Comparison of ENCODE assay signal across 8 cellular contexts in the genomic region with DNA sequence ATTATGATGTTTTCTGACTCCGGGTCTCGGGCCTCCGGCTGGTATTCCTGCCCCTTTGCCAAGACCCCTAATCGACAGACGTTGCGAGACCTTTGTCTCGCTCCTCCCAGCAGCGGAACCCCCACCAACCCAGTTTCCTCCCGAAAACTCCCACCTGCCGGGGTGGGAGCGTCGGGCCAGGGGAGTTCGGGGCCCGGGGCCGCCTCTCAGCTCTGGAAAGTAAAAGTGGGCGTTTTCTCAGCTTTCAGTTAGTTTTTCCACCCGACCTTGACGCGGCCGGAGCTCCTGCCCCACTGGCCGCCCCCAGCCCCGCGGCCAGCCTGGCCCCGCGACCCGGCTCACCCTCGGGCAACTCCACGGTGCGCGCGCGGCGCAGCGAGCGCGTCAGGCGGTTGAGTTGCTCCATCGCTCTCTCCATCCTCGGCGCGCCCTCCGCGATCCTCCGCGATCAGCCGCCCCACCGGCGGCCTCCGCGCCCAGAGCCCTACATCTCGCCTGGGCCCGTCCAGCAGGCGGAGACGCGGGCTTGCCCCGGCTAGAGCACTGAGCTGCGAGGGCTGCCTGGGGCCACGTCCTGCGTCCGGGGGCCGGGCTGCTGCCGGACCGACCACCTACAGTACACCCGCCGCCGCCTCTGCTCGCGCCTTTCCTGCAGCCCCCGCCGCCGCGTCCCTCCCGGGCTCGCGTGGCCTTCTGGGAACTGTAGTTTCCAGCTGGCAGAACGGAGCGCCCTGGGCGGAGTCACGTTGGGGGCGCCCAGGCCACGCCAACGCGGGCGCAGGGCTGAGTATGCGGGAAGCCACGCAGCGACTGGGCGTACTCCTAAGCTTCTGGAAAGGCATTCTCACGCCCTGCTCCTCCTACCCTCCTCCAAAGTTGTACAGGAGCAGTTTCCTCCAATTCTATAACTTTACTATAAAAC. TPM values are rescaled to one million over a fixed set of nuclear protein-coding genes. Genes with fewer than 3 reads are reported as not detected.
DNase-seq lines count a peak whose midpoint lies in the region; ATAC-seq and TF ChIP-seq lines count a peak whose summit lies in the region.

A gene with protein sequence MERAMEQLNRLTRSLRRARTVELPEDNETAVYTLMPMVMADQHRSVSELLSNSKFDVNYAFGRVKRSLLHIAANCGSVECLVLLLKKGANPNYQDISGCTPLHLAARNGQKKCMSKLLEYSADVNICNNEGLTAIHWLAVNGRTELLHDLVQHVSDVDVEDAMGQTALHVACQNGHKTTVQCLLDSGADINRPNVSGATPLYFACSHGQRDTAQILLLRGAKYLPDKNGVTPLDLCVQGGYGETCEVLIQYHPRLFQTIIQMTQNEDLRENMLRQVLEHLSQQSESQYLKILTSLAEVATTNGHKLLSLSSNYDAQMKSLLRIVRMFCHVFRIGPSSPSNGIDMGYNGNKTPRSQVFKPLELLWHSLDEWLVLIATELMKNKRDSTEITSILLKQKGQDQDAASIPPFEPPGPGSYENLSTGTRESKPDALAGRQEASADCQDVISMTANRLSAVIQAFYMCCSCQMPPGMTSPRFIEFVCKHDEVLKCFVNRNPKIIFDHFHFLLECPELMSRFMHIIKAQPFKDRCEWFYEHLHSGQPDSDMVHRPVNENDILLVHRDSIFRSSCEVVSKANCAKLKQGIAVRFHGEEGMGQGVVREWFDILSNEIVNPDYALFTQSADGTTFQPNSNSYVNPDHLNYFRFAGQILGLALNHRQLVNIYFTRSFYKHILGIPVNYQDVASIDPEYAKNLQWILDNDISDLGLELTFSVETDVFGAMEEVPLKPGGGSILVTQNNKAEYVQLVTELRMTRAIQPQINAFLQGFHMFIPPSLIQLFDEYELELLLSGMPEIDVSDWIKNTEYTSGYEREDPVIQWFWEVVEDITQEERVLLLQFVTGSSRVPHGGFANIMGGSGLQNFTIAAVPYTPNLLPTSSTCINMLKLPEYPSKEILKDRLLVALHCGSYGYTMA (minus strand): TSS at position 695 of the 922 bp plus-strand sequence. CDS start 277 bp downstream, at position 418.

- DNase-seq in NCI-H1417 (lab: John Stamatoyannopoulos, UW) (peak; percentile 88 to 95 (median 94)), T follicular helper cell (ENCODE audit: low read depth) (peak; percentile 83), adrenal gland (peak; percentile 87 to 93 (median 91)), left ventricle myocardium inferior (peak; percentile 90), prostate gland (ENCODE audit: low spot score) (peak; percentile 84)

- 1% methylated on average over 23 to 89 of the region's 89 CpGs for WGBS in adrenal gland, 4 donors
- under 1% methylated on average over 83 of the region's 89 CpGs for WGBS in prostate gland
- WGBS in urinary bladder, result under 1% methylated on average over 89 of the region's 89 CpGs

- peak within 1 kb of the TSS; percentile 74 for H3K4me3 ChIP-seq in GM12875 (ENCODE audit: low read depth, low read length)
- peak within 1 kb of the TSS; percentile 33 to 81 (median 78) for H3K4me3 ChIP-seq in adrenal gland
- H3K4me3 ChIP-seq in left ventricle myocardium inferior, result peak within 1 kb of the TSS; percentile 93
- peak within 1 kb of the TSS; percentile 69 to 96 for H3K4me3 ChIP-seq in prostate gland
- peak within 1 kb of the TSS; percentile 77 for H3K4me3 ChIP-seq in urinary bladder (ENCODE audit: low read depth, low read length)

- H3K27ac ChIP-seq in adrenal gland (peak within 1 kb of the TSS in 4 of 5 donors; percentile 35 to 76 (median 63)), left ventricle myocardium inferior (replicated peaks) (peak within 1 kb of the TSS; percentile 86), prostate gland (peak within 1 kb of the TSS; percentile 69 to 78), urinary bladder (ENCODE audit: low read depth) (peak within 1 kb of the TSS; percentile 51)

- H3K36me3 ChIP-seq in adrenal gland (replicated peaks in 1 of 2), result no peaks in the 10 kb centered on the region
- no peaks in the 10 kb centered on the region for H3K36me3 ChIP-seq in left ventricle myocardium inferior
- no peaks in the 10 kb centered on the region for H3K36me3 ChIP-seq in prostate gland
- no peaks in the 10 kb centered on the region for H3K36me3 ChIP-seq in urinary bladder (ENCODE audit: insufficient read depth)

- H3K27me3 ChIP-seq in adrenal gland (no peaks in the 10 kb centered on the region), left ventricle myocardium inferior (ENCODE audit: low read depth) (peaks cover 8% of the 10 kb centered on the region), prostate gland (replicated peaks; ENCODE audit: insufficient read depth) (no peaks in the 10 kb centered on the region)

- TF ChIP-seq POLR2A in adrenal gland (IDR thresholded peaks at IDR 0.05) (peak in 1 of 2 donors; percentile 49), prostate gland (IDR thresholded peaks at IDR 0.05) (peak; percentile 56)

- H3K4me1 ChIP-seq in adrenal gland (replicated peaks in 1 of 2), result peaks cover 5 to 8% of the 10 kb centered on the region in 2 donors
- peaks cover 15% of the 10 kb centered on the region for H3K4me1 ChIP-seq in left ventricle myocardium inferior
- no peaks in the 10 kb centered on the region for H3K4me1 ChIP-seq in prostate gland (replicated peaks)
- no peaks in the 10 kb centered on the region for H3K4me1 ChIP-seq in urinary bladder (ENCODE audit: insufficient read depth)

- no peak for TF ChIP-seq CTCF in GM12875 (IDR thresholded peaks at IDR 0.05; ENCODE audit: borderline replicate concordance, insufficient read depth, low read depth, low read length)
- peak in 2 of 6 experiments; percentile 16 to 46 for TF ChIP-seq CTCF in adrenal gland (IDR thresholded peaks at IDR 0.05)
- TF ChIP-seq CTCF in left ventricle myocardium inferior (IDR thresholded peaks at IDR 0.05; ENCODE audit: borderline replicate concordance), result peak; percentile 56
- peak in 1 of 4 experiments; percentile 7 for TF ChIP-seq CTCF in prostate gland (IDR thresholded peaks at IDR 0.05)

- H3K9me3 ChIP-seq in adrenal gland (replicated peaks in 1 of 3) (no peaks in the 10 kb centered on the region), left ventricle myocardium inferior (replicated peaks) (no peaks in the 10 kb centered on the region), prostate gland (no peaks in the 10 kb centered on the region)

- intact Hi-C loops in adrenal gland (cut with DNase I) (no loop called here), left ventricle myocardium inferior (cut with micrococcal nuclease) (no loop called here), prostate gland (cut with DNase I) (no loop called here)

- ATAC-seq in HG02763 (IDR thresholded peaks at IDR 0.05; ENCODE audit: unreplicated experiment), result peak; percentile 99

RNA-seq across cellular contexts. Expression of the gene that starts here (rescaled TPM):
- total RNA-seq in adrenal gland (10 to 100 TPM in 6 of 8 donors, 1 to 10 TPM in 2; 8.5 to 13.8 (median 12.1) TPM), left ventricle myocardium inferior (5.9 TPM), prostate gland (10 to 100 TPM; 11.7 to 19.3 TPM), urinary bladder (39.8 TPM)
- polyA plus RNA-seq in adrenal gland (1 to 10 TPM; 5.6 to 8.0 (median 5.9) TPM), urinary bladder (11.4 TPM)

Comparison
In these comparisons a context has a peak if more than half of its experiments do, and no peak if none do; other contexts are left out.
1. Peak in every context shown above with its lines: DNase-seq, ATAC-seq, H3K4me3 ChIP-seq and H3K27ac ChIP-seq.